9 cellular contexts compared by ENCODE assay signal in the genomic region with DNA sequence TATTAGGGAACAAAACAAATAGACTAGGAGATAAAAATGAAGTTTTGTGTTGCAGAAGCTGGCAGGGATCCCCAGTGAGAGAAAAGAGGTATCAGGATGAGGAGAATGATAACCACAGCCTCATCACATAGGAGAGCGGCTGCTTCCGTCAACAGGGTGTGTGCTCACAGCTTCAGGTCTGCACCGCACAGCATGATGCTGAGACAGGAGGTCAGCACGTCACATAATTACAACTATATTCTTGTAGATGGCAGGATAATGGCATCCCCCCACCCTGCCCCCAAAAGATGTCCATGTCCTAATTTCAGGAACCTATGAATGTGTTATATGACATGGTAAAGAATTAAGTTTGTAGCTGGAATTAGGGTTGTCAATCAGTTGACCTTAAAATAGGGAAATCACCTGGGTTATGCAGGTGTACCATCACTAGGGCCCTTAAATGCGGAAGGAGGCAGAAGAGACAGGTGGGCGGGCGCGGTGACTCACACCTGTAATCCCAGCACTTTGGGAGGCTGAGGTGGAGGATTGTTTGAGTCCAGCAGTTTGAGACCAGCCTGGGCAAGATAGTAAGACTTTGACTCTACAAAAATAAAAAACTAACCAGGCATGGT.
A peak's percentile ranks its signal among the peaks of the same experiment; 100 is the strongest.
DNase-seq lines count a peak whose midpoint lies in the region; TF ChIP-seq lines count a peak whose summit lies in the region.
"Had no signal": no experiment of that assay in that cellular context is flagged by ENCODE, and none has a peak within 500 bp of the region (broad histone marks: within the 10 kb centered on the region; RNA-seq: fewer than 3 reads in every experiment).

No MANE protein-coding gene starts in this region.

- peaks cover 58% of the 10 kb centered on the region for H3K4me1 ChIP-seq in OCI-LY1 (ENCODE audit: insufficient read depth, low read length, severe bottlenecking)
- peaks cover 0 to 9% of the 10 kb centered on the region in 2 donors for H3K4me1 ChIP-seq in esophagus (ENCODE audit: control insufficient read depth in 2 of 2, insufficient read depth in 2 of 2, low read length in 1 of 2)
- no peaks in the 10 kb centered on the region for H3K4me1 ChIP-seq in ascending aorta

- intact Hi-C loops in ascending aorta (cut with DNase I): no loop called here

- H3K9me3 ChIP-seq in OCI-LY1 (ENCODE audit: low read length) (0 out of 2 replicates have a peak, but pooled peaks cover 3% of the 10 kb centered on the region), esophagus (ENCODE audit: control insufficient read depth in 2 of 2, insufficient read depth in 1 of 2, low read depth in 1 of 2, low read length in 1 of 2) (no peaks in the 10 kb centered on the region), ascending aorta (no peaks in the 10 kb centered on the region)

- H3F3A ChIP-seq in OCI-LY1 (ENCODE audit: insufficient read depth, low read length): no peaks in the 10 kb centered on the region

- H3K4me3 ChIP-seq in OCI-LY1 (ENCODE audit: low read depth, low read length, poor library complexity, severe bottlenecking): no peak overlapping the region
- H3K4me3 ChIP-seq in esophagus (ENCODE audit: low read depth in 1 of 2, low read length in 2 of 2): no peak overlapping the region
- no peak overlapping the region for H3K4me3 ChIP-seq in ascending aorta

- no peak overlapping the region for H3K4me2 ChIP-seq in OCI-LY1 (ENCODE audit: low read length)

- H3K27me3 ChIP-seq in OCI-LY1 (ENCODE audit: insufficient read depth, low read length) (no peaks in the 10 kb centered on the region), esophagus (ENCODE audit: control insufficient read depth in 1 of 2, insufficient read depth in 2 of 2, low read length in 2 of 2) (no peaks in the 10 kb centered on the region), ascending aorta (no peaks in the 10 kb centered on the region)

- DNase-seq in activated CD8-positive, alpha-beta memory T cell treated with anti-CD3 and anti-CD28 coated beads, Interleukin-2, amount 50 U/mL, for 1 hour (ENCODE audit: extremely low read depth): peak; percentile 67
- peak; percentile 39 to 50 for DNase-seq in stimulated activated CD8-positive, alpha-beta memory T cell treated with anti-CD3 and anti-CD28 coated beads, Interleukin-15, amount 100 ng/mL, for 48 hours (ENCODE audit: low read depth in 2 of 2)
- DNase-seq in hypothalamus (lab: John Stamatoyannopoulos, UW): no peak
- no peak for DNase-seq in ascending aorta (ENCODE audit: low spot score in 2 of 2)
- DNase-seq in germinal center (ENCODE audit: low spot score): no peak
- no peak for DNase-seq in KG1 (lab: John Stamatoyannopoulos, UW)
- DNase-seq: kidney had no signal

- no peaks in the 10 kb centered on the region for H4K20me1 ChIP-seq in OCI-LY1 (ENCODE audit: insufficient read depth, low read length)

- no peak for TF ChIP-seq CTCF in OCI-LY1 (IDR thresholded peaks at IDR 0.05; ENCODE audit: low read length)
- TF ChIP-seq CTCF in ascending aorta (IDR thresholded peaks at IDR 0.05): no peak

- H3K27ac ChIP-seq in OCI-LY1 (ENCODE audit: low read depth, low read length, poor library complexity, severe bottlenecking) (peak overlapping the region; percentile 90), esophagus (ENCODE audit: low read depth in 2 of 2, low read length in 1 of 2) (peak overlapping the region; percentile 36 to 85), ascending aorta (no peak overlapping the region)

- H3K79me2 ChIP-seq in OCI-LY1 (ENCODE audit: insufficient read depth, low read length): no peaks in the 10 kb centered on the region

- H3K36me3 ChIP-seq in OCI-LY1 (ENCODE audit: insufficient read depth, low read length): no peaks in the 10 kb centered on the region
- no peaks in the 10 kb centered on the region for H3K36me3 ChIP-seq in esophagus (ENCODE audit: control insufficient read depth in 2 of 2, insufficient read depth in 2 of 2, low read length in 1 of 2)
- H3K36me3 ChIP-seq in ascending aorta: no peaks in the 10 kb centered on the region

- no peak overlapping the region for H2AFZ ChIP-seq in OCI-LY1 (ENCODE audit: low read length)

- 70 to 75% methylated on average over 8 of the region's 8 CpGs for WGBS in esophagus, 2 donors

- no peaks in the 10 kb centered on the region for H3K9me2 ChIP-seq in OCI-LY1 (ENCODE audit: low read depth, low read length)

- no peak overlapping the region; the same call in 1 of the 2 replicates for H3K9ac ChIP-seq in OCI-LY1 (ENCODE audit: low read length)

Comparison
In these comparisons a context has a peak if more than half of its experiments do, and no peak if none do; other contexts are left out.
1. H3K27ac ChIP-seq: peak in OCI-LY1 (single experiment) and esophagus (2 of 2); none in ascending aorta (0 of 2).
2. DNase-seq: peak in activated CD8-positive, alpha-beta memory T cell treated with anti-CD3 and anti-CD28 coated beads, Interleukin-2, amount 50 U/mL, for 1 hour (single experiment) and stimulated activated CD8-positive, alpha-beta memory T cell treated with anti-CD3 and anti-CD28 coated beads, Interleukin-15, amount 100 ng/mL, for 48 hours (2 of 2); none in hypothalamus (0 of 51), ascending aorta (0 of 2), germinal center (single experiment) and KG1 (single experiment).